In the genomic region with DNA sequence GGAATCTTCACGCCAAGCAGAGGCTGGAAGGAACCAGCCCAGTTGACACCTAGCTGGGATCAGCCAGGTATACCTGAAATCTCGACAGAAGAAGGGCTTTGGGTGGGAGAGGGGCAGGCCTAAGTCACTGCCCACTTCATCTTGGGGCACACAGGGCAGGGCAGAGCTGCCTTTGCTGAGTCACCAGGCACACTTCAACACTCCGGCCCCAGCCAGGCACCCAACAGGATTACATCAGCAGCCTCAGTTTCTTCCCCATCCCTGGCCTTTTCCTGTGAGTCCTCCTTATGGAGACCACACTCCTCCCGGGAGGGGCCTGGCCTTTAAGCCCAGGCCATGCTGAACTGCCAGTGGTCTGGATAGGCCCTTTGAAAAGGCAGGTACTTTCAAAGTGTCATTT, we compare ENCODE assay signal across 17 cellular contexts.
DNase-seq lines count a peak whose midpoint lies in the region; ATAC-seq and TF ChIP-seq lines count a peak whose summit lies in the region.
"Had no signal": no experiment of that assay in that cellular context is flagged by ENCODE, and none has a peak within 500 bp of the region (broad histone marks: within the 10 kb centered on the region; RNA-seq: fewer than 3 reads in every experiment).

No MANE protein-coding gene starts in this region.

- H3K9me3 ChIP-seq in prostate gland, result no peaks in the 10 kb centered on the region
- no peaks in the 10 kb centered on the region for H3K9me3 ChIP-seq in ascending aorta

- H3K4me1 ChIP-seq in prostate gland (replicated peaks) (no peaks in the 10 kb centered on the region), ascending aorta (no peaks in the 10 kb centered on the region)

- H3K27me3 ChIP-seq in prostate gland (replicated peaks; ENCODE audit: insufficient read depth), result no peaks in the 10 kb centered on the region
- no peaks in the 10 kb centered on the region for H3K27me3 ChIP-seq in ascending aorta

- H3K36me3 ChIP-seq in prostate gland (no peaks in the 10 kb centered on the region), ascending aorta (no peaks in the 10 kb centered on the region)

- TF ChIP-seq POLR2A in prostate gland (IDR thresholded peaks at IDR 0.05), result no peak

- no peak overlapping the region for H3K4me3 Mint-ChIP-seq in activated T-helper 17 cell treated with anti-CD3 and anti-CD28 coated beads, Interleukin-2, amount 50 U/mL, for 72 hours
- H3K4me3 Mint-ChIP-seq: activated naive CD8-positive, alpha-beta T cell treated with anti-CD3 and anti-CD28 coated beads for 36 hours; central memory CD8-positive, alpha-beta T cell; endodermal cell; T-cell had no signal

- no peaks in the 10 kb centered on the region for H3K9me3 Mint-ChIP-seq in activated naive CD4-positive, alpha-beta T cell treated with anti-CD3 and anti-CD28 coated beads, Interleukin-2, amount 50 U/mL, for 72 hours
- no peaks in the 10 kb centered on the region for H3K9me3 Mint-ChIP-seq in activated T-helper 17 cell treated with anti-CD3 and anti-CD28 coated beads, Interleukin-2, amount 50 U/mL, for 72 hours
- H3K9me3 Mint-ChIP-seq: activated naive CD8-positive, alpha-beta T cell treated with anti-CD3 and anti-CD28 coated beads for 36 hours; central memory CD8-positive, alpha-beta T cell; T-cell had no signal

- TF ChIP-seq CTCF in prostate gland (IDR thresholded peaks at IDR 0.05) (no peak), ascending aorta (IDR thresholded peaks at IDR 0.05) (no peak)

- peaks cover 9% of the 10 kb centered on the region for H3K27me3 Mint-ChIP-seq in activated T-helper 17 cell treated with anti-CD3 and anti-CD28 coated beads, Interleukin-2, amount 50 U/mL, for 72 hours

- ATAC-seq in activated naive CD4-positive, alpha-beta T cell treated with anti-CD3 and anti-CD28 coated beads, Interleukin-2, amount 50 U/mL, for 72 hours, result peak; percentile 17 to 39
- peak; percentile 9 for ATAC-seq in HG02852 (IDR thresholded peaks at IDR 0.05; ENCODE audit: unreplicated experiment)
- ATAC-seq in activated T-helper 17 cell treated with anti-CD3 and anti-CD28 coated beads, Interleukin-2, amount 50 U/mL, for 72 hours (replicated peaks), result peak; percentile 48
- ATAC-seq in GM19324 (IDR thresholded peaks at IDR 0.05; ENCODE audit: low FRiP score, unreplicated experiment), result no peak
- ATAC-seq: T-cell had no signal

- H3K4me3 ChIP-seq in prostate gland (no peak overlapping the region), ascending aorta (no peak overlapping the region)

- 90% methylated on average over 4 of the region's 4 CpGs for WGBS in prostate gland

- no peaks in the 10 kb centered on the region for H3K36me3 Mint-ChIP-seq in activated naive CD4-positive, alpha-beta T cell treated with anti-CD3 and anti-CD28 coated beads, Interleukin-2, amount 50 U/mL, for 72 hours
- H3K36me3 Mint-ChIP-seq in activated T-helper 17 cell treated with anti-CD3 and anti-CD28 coated beads, Interleukin-2, amount 50 U/mL, for 72 hours (ENCODE audit: low read depth), result no peaks in the 10 kb centered on the region
- H3K36me3 Mint-ChIP-seq: activated naive CD8-positive, alpha-beta T cell treated with anti-CD3 and anti-CD28 coated beads for 36 hours; T-cell had no signal

- DNase-seq in activated naive CD4-positive, alpha-beta T cell treated with anti-CD3 and anti-CD28 coated beads, Interleukin-2, amount 50 U/mL, for 72 hours (ENCODE audit: low spot score in 2 of 2), result no peak
- DNase-seq in activated naive CD4-positive, alpha-beta T cell treated with anti-CD3 and anti-CD28 coated beads, Interleukin-2, amount 50 U/mL, for 16 hours, result no peak
- DNase-seq in caudate nucleus (lab: John Stamatoyannopoulos, UW), result no peak
- no peak for DNase-seq in prostate gland (ENCODE audit: low spot score)
- DNase-seq in ascending aorta (ENCODE audit: low spot score in 2 of 2), result no peak
- DNase-seq: ACHN, NCI-H2081, NCI-H526, small intestine, trophoblast cell had no signal

- H3K4me1 Mint-ChIP-seq in activated T-helper 17 cell treated with anti-CD3 and anti-CD28 coated beads, Interleukin-2, amount 50 U/mL, for 72 hours, result no peaks in the 10 kb centered on the region
- H3K4me1 Mint-ChIP-seq: central memory CD8-positive, alpha-beta T cell; T-cell had no signal

- H3K27ac Mint-ChIP-seq in activated naive CD4-positive, alpha-beta T cell treated with anti-CD3 and anti-CD28 coated beads, Interleukin-2, amount 50 U/mL, for 72 hours, result peak overlapping the region in 1 of 2 donors; percentile 37
- no peak overlapping the region for H3K27ac Mint-ChIP-seq in activated T-helper 17 cell treated with anti-CD3 and anti-CD28 coated beads, Interleukin-2, amount 50 U/mL, for 72 hours
- H3K27ac Mint-ChIP-seq: activated naive CD8-positive, alpha-beta T cell treated with anti-CD3 and anti-CD28 coated beads for 36 hours; endodermal cell; T-cell had no signal

- intact Hi-C loops in prostate gland (cut with DNase I), result no loop called here
- intact Hi-C loops in ascending aorta (cut with DNase I), result no loop called here

- no peak overlapping the region for H3K27ac ChIP-seq in caudate nucleus (ENCODE audit: low read depth, low read length)
- H3K27ac ChIP-seq in prostate gland, result no peak overlapping the region
- H3K27ac ChIP-seq in ascending aorta, result no peak overlapping the region
